6 cellular contexts compared by ENCODE assay signal in genomic region chr19:33772858-33773180, GRCh38.
"Had no signal": no experiment of that assay in that cellular context is flagged by ENCODE, and none has a peak within 500 bp of the region (broad histone marks: within the 10 kb centered on the region; RNA-seq: fewer than 3 reads in every experiment).

No MANE protein-coding gene starts in this region.

- H3K4me2 ChIP-seq: GM23338 had no signal

- ATAC-seq: GM23338, K562 had no signal

- H3K4me3 ChIP-seq: GM23338, K562 had no signal

- H2AFZ ChIP-seq: GM23338 had no signal

- DNase-seq: H9, HCEC 1CT, IMR-90, KG1 had no signal
